In genomic region chr12:101280006-101280505, GRCh38 we compare ENCODE assay signal across 8 cellular contexts. TPM values are rescaled to one million over a fixed set of nuclear protein-coding genes. Genes with fewer than 3 reads are reported as not detected.
A peak's percentile ranks its signal among the peaks of the same experiment; 100 is the strongest.
DNase-seq lines count a peak whose midpoint lies in the region; ATAC-seq and TF ChIP-seq lines count a peak whose summit lies in the region.

Gene UTP20, plus strand, starts transcription at chr12:101280105. Its CDS starts 178 bp downstream, at chr12:101280283.

- H3K27me3 Mint-ChIP-seq in endothelial cell (ENCODE audit: unreplicated experiment): no peaks in the 10 kb centered on the region

- no peaks in the 10 kb centered on the region for H3K9me3 ChIP-seq in HUES6 (ENCODE audit: control insufficient read depth, insufficient read depth, low read depth, low read length)
- no peaks in the 10 kb centered on the region for H3K9me3 ChIP-seq in OCI-LY1 (ENCODE audit: low read length)

- ATAC-seq in GM21447 (IDR thresholded peaks at IDR 0.05; ENCODE audit: unreplicated experiment): peak; percentile 99

- H3K4me2 ChIP-seq in OCI-LY1 (ENCODE audit: low read length): peak within 1 kb of the TSS; percentile 83

- TF ChIP-seq CTCF in OCI-LY1 (IDR thresholded peaks at IDR 0.05; ENCODE audit: low read length) (no peak), endothelial cell (IDR thresholded peaks at IDR 0.05; ENCODE audit: unreplicated experiment) (no peak)

- peak; percentile 96 for DNase-seq in D341Med (ENCODE audit: low spot score)
- DNase-seq in activated CD8-positive, alpha-beta memory T cell treated with anti-CD3 and anti-CD28 coated beads, Interleukin-2, amount 50 U/mL, for 24 hours (ENCODE audit: extremely low read depth): peak; percentile 88
- DNase-seq in endothelial cell (ENCODE audit: low spot score): peak; percentile 93
- peak; percentile 96 for DNase-seq in midbrain (lab: John Stamatoyannopoulos, UW)
- peak; percentile 85 for DNase-seq in stimulated activated CD8-positive, alpha-beta memory T cell treated with anti-CD3 and anti-CD28 coated beads, Interleukin-15, amount 100 ng/mL, for 48 hours (ENCODE audit: low read depth in 2 of 2)

- H3K79me2 ChIP-seq in OCI-LY1 (ENCODE audit: insufficient read depth, low read length): no peaks in the 10 kb centered on the region

- peak within 1 kb of the TSS; percentile 86 for H3K4me3 ChIP-seq in HUES6 (ENCODE audit: low read depth, low read length)
- H3K4me3 ChIP-seq in OCI-LY1 (ENCODE audit: low read depth, low read length, poor library complexity, severe bottlenecking): peak within 1 kb of the TSS; percentile 98

- no peaks in the 10 kb centered on the region for H3K4me1 ChIP-seq in HUES6 (ENCODE audit: control insufficient read depth, insufficient read depth, low read length)
- H3K4me1 ChIP-seq in OCI-LY1 (ENCODE audit: insufficient read depth, low read length, severe bottlenecking): peaks cover 13% of the 10 kb centered on the region

- H3K27me3 ChIP-seq in HUES6 (ENCODE audit: control insufficient read depth, insufficient read depth, low read length) (peaks cover 3% of the 10 kb centered on the region; the same call in 1 of the 2 replicates), OCI-LY1 (ENCODE audit: insufficient read depth, low read length) (no peaks in the 10 kb centered on the region)

- H3K9me3 Mint-ChIP-seq in endothelial cell (ENCODE audit: unreplicated experiment): no peaks in the 10 kb centered on the region

- no peaks in the 10 kb centered on the region for H3F3A ChIP-seq in OCI-LY1 (ENCODE audit: insufficient read depth, low read length)

- peak within 1 kb of the TSS; percentile 71 for H3K27ac ChIP-seq in HUES6 (ENCODE audit: low read depth, low read length)
- H3K27ac ChIP-seq in OCI-LY1 (ENCODE audit: low read depth, low read length, poor library complexity, severe bottlenecking): no peak within 1 kb of the TSS

- H3K9me2 ChIP-seq in OCI-LY1 (ENCODE audit: low read depth, low read length): no peaks in the 10 kb centered on the region

- H3K36me3 ChIP-seq in HUES6 (ENCODE audit: control insufficient read depth, insufficient read depth, low read length) (peaks cover 29% of the 10 kb centered on the region), OCI-LY1 (ENCODE audit: insufficient read depth, low read length) (peaks cover 22% of the 10 kb centered on the region; the same call in 1 of the 2 replicates)

- H3K27ac Mint-ChIP-seq in endothelial cell (ENCODE audit: unreplicated experiment): no peak within 1 kb of the TSS

- H3K36me3 Mint-ChIP-seq in endothelial cell (ENCODE audit: low read depth, unreplicated experiment): no peaks in the 10 kb centered on the region

- H3K4me3 Mint-ChIP-seq in endothelial cell (ENCODE audit: unreplicated experiment): peak within 1 kb of the TSS; percentile 95

- H4K20me1 ChIP-seq in OCI-LY1 (ENCODE audit: insufficient read depth, low read length): no peaks in the 10 kb centered on the region

- H3K4me1 Mint-ChIP-seq in endothelial cell (ENCODE audit: unreplicated experiment): no peaks in the 10 kb centered on the region

- H3K9ac ChIP-seq in HUES6 (ENCODE audit: low read length) (peak within 1 kb of the TSS; percentile 95), OCI-LY1 (ENCODE audit: low read length) (peak within 1 kb of the TSS; percentile 74)

- H2AFZ ChIP-seq in OCI-LY1 (ENCODE audit: low read length): peak within 1 kb of the TSS; percentile 99

RNA-seq across cellular contexts. Expression of gene UTP20, which starts in this region (rescaled TPM):
- 12.3 TPM for total RNA-seq in endothelial cell (ENCODE audit: unreplicated experiment)
